Comparison of ENCODE assay signal across 16 cellular contexts in genomic region chr13:77513719-77514335, GRCh38. TPM values are rescaled to one million over a fixed set of nuclear protein-coding genes. Genes with fewer than 3 reads are reported as not detected.
A peak's percentile ranks its signal among the peaks of the same experiment; 100 is the strongest.
DNase-seq lines count a peak whose midpoint lies in the region; ATAC-seq and TF ChIP-seq lines count a peak whose summit lies in the region.
"Had no signal": no experiment of that assay in that cellular context is flagged by ENCODE, and none has a peak within 500 bp of the region (broad histone marks: within the 10 kb centered on the region; RNA-seq: fewer than 3 reads in every experiment).

No MANE protein-coding gene starts in this region.

- no peak overlapping the region for H3K27ac ChIP-seq in CD4-positive, alpha-beta T cell (ENCODE audit: low read depth, low read length)
- H3K27ac ChIP-seq: pancreas, thyroid gland had no signal

- no peaks in the 10 kb centered on the region for H3K27me3 ChIP-seq in CD4-positive, alpha-beta T cell (ENCODE audit: control insufficient read depth, insufficient read depth, low read length)
- H3K27me3 ChIP-seq: pancreas, thyroid gland had no signal

- no peaks in the 10 kb centered on the region for H3K9me3 ChIP-seq in CD4-positive, alpha-beta T cell (ENCODE audit: control insufficient read depth, low read length)
- H3K9me3 ChIP-seq: pancreas, thyroid gland had no signal

- no peak for TF ChIP-seq CTCF in CD4-positive, alpha-beta T cell (IDR thresholded peaks at IDR 0.05)

- no peaks in the 10 kb centered on the region for H3K36me3 Mint-ChIP-seq in naive B cell
- no peaks in the 10 kb centered on the region for H3K36me3 Mint-ChIP-seq in activated CD4-positive, alpha-beta T cell treated with anti-CD3 and anti-CD28 coated beads, Interleukin-2, amount 10 ng/mL, durations not matched to agents 7 days and 5 days (ENCODE audit: low read depth)
- H3K36me3 Mint-ChIP-seq in CD4-positive, alpha-beta T cell (ENCODE audit: low read depth) = no peaks in the 10 kb centered on the region

- intact Hi-C loops in CD4-positive, alpha-beta T cell (cut with DNase I, micrococcal nuclease) = no loop called here

- POLR2A ChIA-PET in activated CD4-positive, alpha-beta T cell treated with anti-CD3 and anti-CD28 coated beads, Interleukin-2, amount 10 ng/mL, durations not matched to agents 7 days and 5 days (lab: Charles Lee) = no interaction called here
- POLR2A ChIA-PET in CD4-positive, alpha-beta T cell (lab: Charles Lee) = no interaction called here

- CTCF ChIA-PET in activated CD4-positive, alpha-beta T cell treated with anti-CD3 and anti-CD28 coated beads, Interleukin-2, amount 10 ng/mL, durations not matched to agents 7 days and 5 days (lab: Charles Lee) = interaction anchor here (0.6 to 1.4 kb wide), 2 partner anchors 12 to 512 kb away, joined by 4 to 6 read pairs; no protein-coding TSS in a partner anchor
- CTCF ChIA-PET in CD4-positive, alpha-beta T cell (lab: Charles Lee) = no interaction called here

- H3K4me1 Mint-ChIP-seq in naive B cell = peaks cover 12 to 16% (median 15%) of the 10 kb centered on the region in 3 donors
- H3K4me1 Mint-ChIP-seq in activated CD4-positive, alpha-beta T cell treated with anti-CD3 and anti-CD28 coated beads, Interleukin-2, amount 10 ng/mL, durations not matched to agents 7 days and 5 days = peaks cover 7% of the 10 kb centered on the region
- H3K4me1 Mint-ChIP-seq in CD4-positive, alpha-beta T cell (ENCODE audit: low read depth) = peaks cover 13% of the 10 kb centered on the region

- no peaks in the 10 kb centered on the region for H3K27me3 Mint-ChIP-seq in naive B cell
- H3K27me3 Mint-ChIP-seq in activated CD4-positive, alpha-beta T cell treated with anti-CD3 and anti-CD28 coated beads, Interleukin-2, amount 10 ng/mL, durations not matched to agents 7 days and 5 days = no peaks in the 10 kb centered on the region
- H3K27me3 Mint-ChIP-seq in CD4-positive, alpha-beta T cell = peaks cover 3% of the 10 kb centered on the region

- H3K4me3 Mint-ChIP-seq in naive B cell = peak overlapping the region in 6 of 8 donors; percentile 6 to 78 (median 38)
- no peak overlapping the region for H3K4me3 Mint-ChIP-seq in activated CD4-positive, alpha-beta T cell treated with anti-CD3 and anti-CD28 coated beads, Interleukin-2, amount 10 ng/mL, durations not matched to agents 7 days and 5 days
- H3K4me3 Mint-ChIP-seq in CD4-positive, alpha-beta T cell = no peak overlapping the region
- H3K4me3 Mint-ChIP-seq: T-helper 17 cell had no signal

- no peaks in the 10 kb centered on the region for H3K9me3 Mint-ChIP-seq in naive B cell
- H3K9me3 Mint-ChIP-seq in activated CD4-positive, alpha-beta T cell treated with anti-CD3 and anti-CD28 coated beads, Interleukin-2, amount 10 ng/mL, durations not matched to agents 7 days and 5 days = no peaks in the 10 kb centered on the region
- H3K9me3 Mint-ChIP-seq in CD4-positive, alpha-beta T cell = no peaks in the 10 kb centered on the region

- peak overlapping the region in 4 of 6 donors; percentile 50 to 92 (median 69) for H3K27ac Mint-ChIP-seq in naive B cell
- H3K27ac Mint-ChIP-seq in activated CD4-positive, alpha-beta T cell treated with anti-CD3 and anti-CD28 coated beads, Interleukin-2, amount 10 ng/mL, durations not matched to agents 7 days and 5 days = no peak overlapping the region
- H3K27ac Mint-ChIP-seq in CD4-positive, alpha-beta T cell = no peak overlapping the region
- H3K27ac Mint-ChIP-seq: T-helper 17 cell had no signal

- peak; percentile 16 for DNase-seq in naive B cell
- DNase-seq in inferior parietal cortex (ENCODE audit: extremely low spot score) = no peak
- DNase-seq in activated CD4-positive, alpha-beta T cell treated with anti-CD3 and anti-CD28 coated beads, Interleukin-2, amount 10 ng/mL, durations not matched to agents 7 days and 5 days = no peak
- DNase-seq in D341Med (ENCODE audit: low spot score) = no peak
- DNase-seq in CD4-positive, alpha-beta T cell = no peak
- DNase-seq: EL, NCI-H748 treated with DMSO at 0.1 percent for 48 hours, pancreas, T-helper 17 cell, thyroid gland had no signal

- peak; percentile 85 for ATAC-seq in GM19328 (IDR thresholded peaks at IDR 0.05; ENCODE audit: unreplicated experiment)
- peak; percentile 84 for ATAC-seq in HG02610 (IDR thresholded peaks at IDR 0.05; ENCODE audit: unreplicated experiment)
- peak; percentile 87 for ATAC-seq in HG03378 (IDR thresholded peaks at IDR 0.05; ENCODE audit: unreplicated experiment)
- peak; percentile 92 to 93 for ATAC-seq in naive B cell (ENCODE audit: low read depth in 2 of 2)
- no peak for ATAC-seq in CD4-positive, alpha-beta T cell (ENCODE audit: poor library complexity)
- ATAC-seq: left lobe of liver, pancreas, T-helper 17 cell had no signal

RNA-seq across cellular contexts. Expression of gene SCEL, which starts 21.7 kb away (rescaled TPM):
- not detected for polyA plus RNA-seq in naive B cell (ENCODE audit: low read depth in 6 of 6)
- not detected for total RNA-seq in activated CD4-positive, alpha-beta T cell treated with anti-CD3 and anti-CD28 coated beads, Interleukin-2, amount 10 ng/mL, durations not matched to agents 7 days and 5 days
- total RNA-seq in CD4-positive, alpha-beta T cell = not detected
- total RNA-seq: fibroblast of lung, H4, left lobe of liver, T-helper 17 cell had no signal
- polyA plus RNA-seq: fibroblast of lung had no signal

Comparison
In these comparisons a context has a peak if more than half of its experiments do, and no peak if none do; other contexts are left out.
1. H3K27ac Mint-ChIP-seq: peak in naive B cell (4 of 6); none in activated CD4-positive, alpha-beta T cell treated with anti-CD3 and anti-CD28 coated beads, Interleukin-2, amount 10 ng/mL, durations not matched to agents 7 days and 5 days (single experiment) and CD4-positive, alpha-beta T cell (single experiment).
2. H3K4me3 Mint-ChIP-seq: peak in naive B cell (6 of 8); none in activated CD4-positive, alpha-beta T cell treated with anti-CD3 and anti-CD28 coated beads, Interleukin-2, amount 10 ng/mL, durations not matched to agents 7 days and 5 days (single experiment) and CD4-positive, alpha-beta T cell (single experiment).